In genomic region chr10:68067508-68067907, GRCh38 we compare ENCODE assay signal across 20 cellular contexts. TPM values are rescaled to one million over a fixed set of nuclear protein-coding genes. Genes with fewer than 3 reads are reported as not detected.
"Had no signal": no experiment of that assay in that cellular context is flagged by ENCODE, and none has a peak within 500 bp of the region (broad histone marks: within the 10 kb centered on the region; RNA-seq: fewer than 3 reads in every experiment).

No MANE protein-coding gene starts in this region.

- H3K27ac ChIP-seq: neutrophil, right atrium auricular region, skin epidermis, transverse colon had no signal

- H3K9me3 Mint-ChIP-seq: activated T-helper 1 cell treated with anti-CD3 and anti-CD28 coated beads, Interleukin-12 subunit alpha, Interleukin-12 subunit beta, Interleukin-2, Interleukin-4 antibody, amounts not matched to agents 30 ng/mL and 10 ng/mL and 1 ng/mL, durations not matched to agents 14 hours and 24 hours and 36 hours; naive thymus-derived CD4-positive, alpha-beta T cell had no signal

- H3K27me3 Mint-ChIP-seq: naive thymus-derived CD4-positive, alpha-beta T cell had no signal

- H3K27ac Mint-ChIP-seq: activated T-helper 1 cell treated with anti-CD3 and anti-CD28 coated beads, Interleukin-12 subunit alpha, Interleukin-12 subunit beta, Interleukin-2, Interleukin-4 antibody, amounts not matched to agents 30 ng/mL and 10 ng/mL and 1 ng/mL, durations not matched to agents 14 hours and 24 hours and 36 hours had no signal

- H3K4me3 ChIP-seq: dorsolateral prefrontal cortex, mucosa of descending colon, right atrium auricular region, skin epidermis, transverse colon had no signal

- H3K9me3 ChIP-seq: mucosa of descending colon, neutrophil, right atrium auricular region, transverse colon had no signal

- DNase-seq: activated CD4-positive, alpha-beta T cell treated with anti-CD3 and anti-CD28 coated beads, Interleukin-2, amount 50 U/mL, for 1 hour; activated CD8-positive, alpha-beta memory T cell treated with anti-CD3 and anti-CD28 coated beads for 24 hours; activated naive CD4-positive, alpha-beta T cell treated with Interleukin-2 at 50 U/mL for 16 hours; dorsolateral prefrontal cortex; mucosa of descending colon; naive thymus-derived CD4-positive, alpha-beta T cell; stimulated activated CD4-positive, alpha-beta T cell treated with anti-CD3 and anti-CD28 coated beads, Interleukin-15, amount 100 ng/mL, for 24 hours; stimulated activated CD4-positive, alpha-beta T cell treated with anti-CD3 and anti-CD28 coated beads, Interleukin-4, amount 100 ng/mL, for 1 hour; stimulated activated naive CD4-positive, alpha-beta T cell; substantia nigra; transverse colon had no signal

- ATAC-seq: activated CD4-positive, CD25-positive, alpha-beta regulatory T cell treated with anti-CD3 and anti-CD28 coated beads, Interleukin-2, amount 50 U/mL, for 24 hours; left lobe of liver; mucosa of descending colon; naive thymus-derived CD4-positive, alpha-beta T cell had no signal

- H3K4me3 Mint-ChIP-seq: activated T-helper 1 cell treated with anti-CD3 and anti-CD28 coated beads, Interleukin-12 subunit alpha, Interleukin-12 subunit beta, Interleukin-2, Interleukin-4 antibody, amounts not matched to agents 30 ng/mL and 10 ng/mL and 1 ng/mL, durations not matched to agents 14 hours and 24 hours and 36 hours; naive thymus-derived CD4-positive, alpha-beta T cell had no signal

- FAIRE-seq: astrocyte, endometrium, keratinocyte had no signal

- H3K27me3 ChIP-seq: dorsolateral prefrontal cortex, neutrophil, right atrium auricular region, transverse colon had no signal

RNA-seq across cellular contexts. Expression of gene MYPN, which starts 41.8 kb away (rescaled TPM):
- total RNA-seq: activated T-helper 1 cell treated with anti-CD3 and anti-CD28 coated beads, Interleukin-12 subunit alpha, Interleukin-12 subunit beta, Interleukin-2, Interleukin-4 antibody, amounts not matched to agents 30 ng/mL and 10 ng/mL and 1 ng/mL, durations not matched to agents 14 hours and 24 hours and 36 hours; left lobe of liver; naive thymus-derived CD4-positive, alpha-beta T cell had no signal
- polyA plus RNA-seq: naive thymus-derived CD4-positive, alpha-beta T cell had no signal
